ENCODE assay signal across 5 cellular contexts in genomic region chr11:113083571-113083970, GRCh38.
"Had no signal": no experiment of that assay in that cellular context is flagged by ENCODE, and none has a peak within 500 bp of the region (broad histone marks: within the 10 kb centered on the region; RNA-seq: fewer than 3 reads in every experiment).

No MANE protein-coding gene starts in this region.

- DNase-seq: H9, HCEC 1CT, IMR-90 had no signal

- H3K4me3 ChIP-seq: GM23338, K562 had no signal

- H3K27ac Mint-ChIP-seq: GM23338, H9 had no signal

- H3K4me3 Mint-ChIP-seq: GM23338, H9 had no signal

- ATAC-seq: GM23338, K562 had no signal

- H3K9me3 Mint-ChIP-seq: GM23338, H9 had no signal
